1 cellular context compared by ENCODE assay signal in the genomic region with DNA sequence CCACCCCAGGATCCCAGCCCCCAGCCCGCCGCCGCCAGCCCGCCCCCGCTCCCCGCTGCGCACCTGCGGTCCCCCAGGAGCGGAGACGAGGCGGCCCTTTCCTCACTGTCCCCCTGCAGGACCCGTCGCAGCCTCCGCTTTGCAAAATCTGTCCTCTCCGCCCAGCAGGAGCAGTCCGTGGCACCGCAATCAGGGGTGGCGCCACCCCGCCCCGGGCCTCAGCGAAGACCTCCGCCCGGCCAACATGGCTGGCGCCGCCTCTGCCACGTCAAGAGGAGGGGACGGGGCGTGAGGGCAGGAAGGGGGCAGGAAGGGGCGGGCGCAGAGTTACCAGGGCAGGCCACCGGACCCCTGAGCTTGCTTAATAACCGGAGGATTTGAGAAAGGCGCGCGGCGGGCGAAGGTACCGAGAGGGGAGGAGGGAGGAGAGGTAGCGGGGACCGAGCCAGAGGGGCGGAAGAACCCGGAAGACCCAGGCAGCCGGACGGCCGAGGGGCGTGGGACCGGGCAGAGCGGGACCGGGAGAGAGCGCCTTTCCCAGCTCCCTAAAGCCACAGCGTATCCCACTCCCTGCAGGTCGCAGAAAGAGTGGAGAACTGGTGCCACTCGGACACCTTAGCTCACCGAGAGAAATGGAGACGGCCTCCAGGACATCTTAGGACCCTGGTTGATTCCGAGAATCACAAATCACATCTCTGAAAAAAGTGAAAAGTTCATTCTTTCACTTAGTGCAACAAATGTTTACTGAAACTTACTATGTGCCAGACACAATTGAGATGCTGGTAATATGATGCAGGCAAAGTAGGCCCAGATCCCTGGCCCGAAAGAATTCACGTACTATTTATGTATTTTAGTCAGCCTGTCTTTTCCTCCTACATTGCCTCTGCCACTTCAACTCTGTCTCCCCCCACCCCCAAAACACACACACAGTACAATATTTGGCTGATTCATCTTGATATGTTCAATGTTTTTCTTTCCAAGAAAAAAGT.
TF ChIP-seq lines count a peak whose summit lies in the region.

A gene (minus strand): TSS at position 267 of the 989 bp plus-strand sequence. CDS start 7,117 bp downstream, outside the sequence.

TF ChIP-seq in K562, 482 proteins besides CTCF, POLR2A, EP300 and RAD21 (continued from another document and continues in another):
- TF ChIP-seq, protein P1, sequence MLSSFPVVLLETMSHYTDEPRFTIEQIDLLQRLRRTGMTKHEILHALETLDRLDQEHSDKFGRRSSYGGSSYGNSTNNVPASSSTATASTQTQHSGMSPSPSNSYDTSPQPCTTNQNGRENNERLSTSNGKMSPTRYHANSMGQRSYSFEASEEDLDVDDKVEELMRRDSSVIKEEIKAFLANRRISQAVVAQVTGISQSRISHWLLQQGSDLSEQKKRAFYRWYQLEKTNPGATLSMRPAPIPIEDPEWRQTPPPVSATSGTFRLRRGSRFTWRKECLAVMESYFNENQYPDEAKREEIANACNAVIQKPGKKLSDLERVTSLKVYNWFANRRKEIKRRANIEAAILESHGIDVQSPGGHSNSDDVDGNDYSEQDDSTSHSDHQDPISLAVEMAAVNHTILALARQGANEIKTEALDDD (IDR thresholded peaks at IDR 0.05): no peak
- 0 out of 2 replicates have a peak, but pooled peaks have one; percentile 2 for TF ChIP-seq SMC3 (conservative IDR thresholded peaks at IDR 0.05; ENCODE audit: insufficient read depth, low read depth, low read length)
- TF ChIP-seq, protein P2, sequence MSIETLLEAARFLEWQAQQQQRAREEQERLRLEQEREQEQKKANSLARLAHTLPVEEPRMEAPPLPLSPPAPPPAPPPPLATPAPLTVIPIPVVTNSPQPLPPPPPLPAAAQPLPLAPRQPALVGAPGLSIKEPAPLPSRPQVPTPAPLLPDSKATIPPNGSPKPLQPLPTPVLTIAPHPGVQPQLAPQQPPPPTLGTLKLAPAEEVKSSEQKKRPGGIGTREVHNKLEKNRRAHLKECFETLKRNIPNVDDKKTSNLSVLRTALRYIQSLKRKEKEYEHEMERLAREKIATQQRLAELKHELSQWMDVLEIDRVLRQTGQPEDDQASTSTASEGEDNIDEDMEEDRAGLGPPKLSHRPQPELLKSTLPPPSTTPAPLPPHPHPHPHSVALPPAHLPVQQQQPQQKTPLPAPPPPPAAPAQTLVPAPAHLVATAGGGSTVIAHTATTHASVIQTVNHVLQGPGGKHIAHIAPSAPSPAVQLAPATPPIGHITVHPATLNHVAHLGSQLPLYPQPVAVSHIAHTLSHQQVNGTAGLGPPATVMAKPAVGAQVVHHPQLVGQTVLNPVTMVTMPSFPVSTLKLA (conservative IDR thresholded peaks at IDR 0.05): peak in 1 of 2 experiments; percentile 68; a peak in 2 of 4 replicates
- TF ChIP-seq MXI1 (IDR thresholded peaks at IDR 0.05; ENCODE audit: low read depth, low read length): no peak
- TF ChIP-seq, protein P3, sequence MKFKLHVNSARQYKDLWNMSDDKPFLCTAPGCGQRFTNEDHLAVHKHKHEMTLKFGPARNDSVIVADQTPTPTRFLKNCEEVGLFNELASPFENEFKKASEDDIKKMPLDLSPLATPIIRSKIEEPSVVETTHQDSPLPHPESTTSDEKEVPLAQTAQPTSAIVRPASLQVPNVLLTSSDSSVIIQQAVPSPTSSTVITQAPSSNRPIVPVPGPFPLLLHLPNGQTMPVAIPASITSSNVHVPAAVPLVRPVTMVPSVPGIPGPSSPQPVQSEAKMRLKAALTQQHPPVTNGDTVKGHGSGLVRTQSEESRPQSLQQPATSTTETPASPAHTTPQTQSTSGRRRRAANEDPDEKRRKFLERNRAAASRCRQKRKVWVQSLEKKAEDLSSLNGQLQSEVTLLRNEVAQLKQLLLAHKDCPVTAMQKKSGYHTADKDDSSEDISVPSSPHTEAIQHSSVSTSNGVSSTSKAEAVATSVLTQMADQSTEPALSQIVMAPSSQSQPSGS (CRISPR knock-in tag; IDR thresholded peaks at IDR 0.05): 0 out of 2 replicates have a peak, but pooled peaks have one; percentile 18
- 0 out of 2 replicates have a peak, but pooled peaks have one; percentile 24 for TF ChIP-seq SMARCE1 (IDR thresholded peaks at IDR 0.05)
- TF ChIP-seq, protein P4, sequence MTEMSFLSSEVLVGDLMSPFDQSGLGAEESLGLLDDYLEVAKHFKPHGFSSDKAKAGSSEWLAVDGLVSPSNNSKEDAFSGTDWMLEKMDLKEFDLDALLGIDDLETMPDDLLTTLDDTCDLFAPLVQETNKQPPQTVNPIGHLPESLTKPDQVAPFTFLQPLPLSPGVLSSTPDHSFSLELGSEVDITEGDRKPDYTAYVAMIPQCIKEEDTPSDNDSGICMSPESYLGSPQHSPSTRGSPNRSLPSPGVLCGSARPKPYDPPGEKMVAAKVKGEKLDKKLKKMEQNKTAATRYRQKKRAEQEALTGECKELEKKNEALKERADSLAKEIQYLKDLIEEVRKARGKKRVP (CRISPR knock-in tag; IDR thresholded peaks at IDR 0.05): no peak
- TF ChIP-seq, protein P5, sequence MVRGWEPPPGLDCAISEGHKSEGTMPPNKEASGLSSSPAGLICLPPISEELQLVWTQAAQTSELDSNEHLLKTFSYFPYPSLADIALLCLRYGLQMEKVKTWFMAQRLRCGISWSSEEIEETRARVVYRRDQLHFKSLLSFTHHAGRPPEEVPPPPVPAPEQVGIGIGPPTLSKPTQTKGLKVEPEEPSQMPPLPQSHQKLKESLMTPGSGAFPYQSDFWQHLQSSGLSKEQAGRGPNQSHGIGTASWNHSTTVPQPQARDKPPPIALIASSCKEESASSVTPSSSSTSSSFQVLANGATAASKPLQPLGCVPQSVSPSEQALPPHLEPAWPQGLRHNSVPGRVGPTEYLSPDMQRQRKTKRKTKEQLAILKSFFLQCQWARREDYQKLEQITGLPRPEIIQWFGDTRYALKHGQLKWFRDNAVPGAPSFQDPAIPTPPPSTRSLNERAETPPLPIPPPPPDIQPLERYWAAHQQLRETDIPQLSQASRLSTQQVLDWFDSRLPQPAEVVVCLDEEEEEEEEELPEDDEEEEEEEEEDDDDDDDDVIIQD (CRISPR knock-in tag; IDR thresholded peaks at IDR 0.05): no peak
- peak; percentile 53 to 86; a peak in 3 of 4 replicates for TF ChIP-seq MAZ (CRISPR knock-in tag; conservative IDR thresholded peaks at IDR 0.05 in 1 of 2, IDR thresholded peaks at IDR 0.05 in 1 of 2)
- TF ChIP-seq, protein P6, sequence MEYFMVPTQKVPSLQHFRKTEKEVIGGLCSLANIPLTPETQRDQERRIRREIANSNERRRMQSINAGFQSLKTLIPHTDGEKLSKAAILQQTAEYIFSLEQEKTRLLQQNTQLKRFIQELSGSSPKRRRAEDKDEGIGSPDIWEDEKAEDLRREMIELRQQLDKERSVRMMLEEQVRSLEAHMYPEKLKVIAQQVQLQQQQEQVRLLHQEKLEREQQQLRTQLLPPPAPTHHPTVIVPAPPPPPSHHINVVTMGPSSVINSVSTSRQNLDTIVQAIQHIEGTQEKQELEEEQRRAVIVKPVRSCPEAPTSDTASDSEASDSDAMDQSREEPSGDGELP (CRISPR knock-in tag; IDR thresholded peaks at IDR 0.05; ENCODE audit: borderline replicate concordance): peak; percentile 41; the same call in 1 of the 2 replicates
- peak; percentile 30 for TF ChIP-seq NEUROD1 (IDR thresholded peaks at IDR 0.05; ENCODE audit: borderline replicate concordance, low read depth, low read length, partially characterized antibody)
- no peak for TF ChIP-seq ZBED1 (IDR thresholded peaks at IDR 0.05)
- TF ChIP-seq MTA2 (IDR thresholded peaks at IDR 0.05; ENCODE audit: low read depth): no peak
- peak; percentile 47; the same call in 1 of the 2 replicates for TF ChIP-seq C11orf30 (IDR thresholded peaks at IDR 0.05; ENCODE audit: low read depth)
- TF ChIP-seq, protein P7, sequence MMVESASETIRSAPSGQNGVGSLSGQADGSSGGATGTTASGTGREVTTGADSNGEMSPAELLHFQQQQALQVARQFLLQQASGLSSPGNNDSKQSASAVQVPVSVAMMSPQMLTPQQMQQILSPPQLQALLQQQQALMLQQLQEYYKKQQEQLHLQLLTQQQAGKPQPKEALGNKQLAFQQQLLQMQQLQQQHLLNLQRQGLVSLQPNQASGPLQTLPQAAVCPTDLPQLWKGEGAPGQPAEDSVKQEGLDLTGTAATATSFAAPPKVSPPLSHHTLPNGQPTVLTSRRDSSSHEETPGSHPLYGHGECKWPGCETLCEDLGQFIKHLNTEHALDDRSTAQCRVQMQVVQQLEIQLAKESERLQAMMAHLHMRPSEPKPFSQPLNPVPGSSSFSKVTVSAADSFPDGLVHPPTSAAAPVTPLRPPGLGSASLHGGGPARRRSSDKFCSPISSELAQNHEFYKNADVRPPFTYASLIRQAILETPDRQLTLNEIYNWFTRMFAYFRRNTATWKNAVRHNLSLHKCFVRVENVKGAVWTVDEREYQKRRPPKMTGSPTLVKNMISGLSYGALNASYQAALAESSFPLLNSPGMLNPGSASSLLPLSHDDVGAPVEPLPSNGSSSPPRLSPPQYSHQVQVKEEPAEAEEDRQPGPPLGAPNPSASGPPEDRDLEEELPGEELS (CRISPR knock-in tag; IDR thresholded peaks at IDR 0.05; ENCODE audit: borderline replicate concordance): no peak
- peak; percentile 77 for TF ChIP-seq CREB1 (IDR thresholded peaks at IDR 0.05)
- peak; percentile 54; the same call in 1 of the 2 replicates for TF ChIP-seq CREB1 (CRISPR knock-in tag; IDR thresholded peaks at IDR 0.05)
- TF ChIP-seq CXXC5 (CRISPR knock-in tag; IDR thresholded peaks at IDR 0.05): peak; percentile 38; the same call in 1 of the 2 replicates
- no peak for TF ChIP-seq TEAD2 (tag; IDR thresholded peaks at IDR 0.05)
- TF ChIP-seq ZKSCAN3 (CRISPR knock-in tag; IDR thresholded peaks at IDR 0.05): no peak
- TF ChIP-seq CSDE1 (IDR thresholded peaks at IDR 0.05): no peak
- TF ChIP-seq PHTF2 (CRISPR knock-in tag; IDR thresholded peaks at IDR 0.05): no peak
- TF ChIP-seq ZNF57 (CRISPR knock-in tag; IDR thresholded peaks at IDR 0.05): no peak
- TF ChIP-seq GABPB1 (CRISPR knock-in tag; IDR thresholded peaks at IDR 0.05): peak; percentile 75
- peak; percentile 53; the same call in 1 of the 2 replicates for TF ChIP-seq CEBPG (CRISPR knock-in tag; IDR thresholded peaks at IDR 0.05)
- 0 out of 4 replicates have a peak, but pooled peaks of 1 of the 2 experiments have one; percentile 37 for TF ChIP-seq CEBPG (tag; conservative IDR thresholded peaks at IDR 0.05 in 1 of 2, IDR thresholded peaks at IDR 0.05 in 1 of 2)
- TF ChIP-seq, protein P8, sequence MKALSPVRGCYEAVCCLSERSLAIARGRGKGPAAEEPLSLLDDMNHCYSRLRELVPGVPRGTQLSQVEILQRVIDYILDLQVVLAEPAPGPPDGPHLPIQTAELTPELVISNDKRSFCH (CRISPR knock-in tag; IDR thresholded peaks at IDR 0.05): no peak
- TF ChIP-seq, protein P8 (tag; IDR thresholded peaks at IDR 0.05): no peak
- no peak for TF ChIP-seq SMAD2 (IDR thresholded peaks at IDR 0.05; ENCODE audit: low read depth, low read length)
- TF ChIP-seq NR2C2 (CRISPR knock-in tag; IDR thresholded peaks at IDR 0.05): no peak
- TF ChIP-seq NR2C2 (tag; IDR thresholded peaks at IDR 0.05): peak; percentile 69; the same call in 1 of the 2 replicates
- no peak for TF ChIP-seq ZNF668 (CRISPR knock-in tag; IDR thresholded peaks at IDR 0.05)
- no peak for TF ChIP-seq MBD2 (IDR thresholded peaks at IDR 0.05; ENCODE audit: borderline replicate concordance, low read depth)
- TF ChIP-seq HNRNPL (IDR thresholded peaks at IDR 0.05; ENCODE audit: low read depth, low read length): peak; percentile 67; the same call in 1 of the 2 replicates
- TF ChIP-seq, protein P9, sequence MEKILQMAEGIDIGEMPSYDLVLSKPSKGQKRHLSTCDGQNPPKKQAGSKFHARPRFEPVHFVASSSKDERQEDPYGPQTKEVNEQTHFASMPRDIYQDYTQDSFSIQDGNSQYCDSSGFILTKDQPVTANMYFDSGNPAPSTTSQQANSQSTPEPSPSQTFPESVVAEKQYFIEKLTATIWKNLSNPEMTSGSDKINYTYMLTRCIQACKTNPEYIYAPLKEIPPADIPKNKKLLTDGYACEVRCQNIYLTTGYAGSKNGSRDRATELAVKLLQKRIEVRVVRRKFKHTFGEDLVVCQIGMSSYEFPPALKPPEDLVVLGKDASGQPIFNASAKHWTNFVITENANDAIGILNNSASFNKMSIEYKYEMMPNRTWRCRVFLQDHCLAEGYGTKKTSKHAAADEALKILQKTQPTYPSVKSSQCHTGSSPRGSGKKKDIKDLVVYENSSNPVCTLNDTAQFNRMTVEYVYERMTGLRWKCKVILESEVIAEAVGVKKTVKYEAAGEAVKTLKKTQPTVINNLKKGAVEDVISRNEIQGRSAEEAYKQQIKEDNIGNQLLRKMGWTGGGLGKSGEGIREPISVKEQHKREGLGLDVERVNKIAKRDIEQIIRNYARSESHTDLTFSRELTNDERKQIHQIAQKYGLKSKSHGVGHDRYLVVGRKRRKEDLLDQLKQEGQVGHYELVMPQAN (IDR thresholded peaks at IDR 0.05; ENCODE audit: borderline replicate concordance): peak; percentile 47; the same call in 1 of the 2 replicates
- no peak for TF ChIP-seq SIX5 (IDR thresholded peaks at IDR 0.05; ENCODE audit: borderline replicate concordance in 1 of 2, insufficient read depth in 1 of 2, low read depth in 1 of 2, low read length in 2 of 2)
- TF ChIP-seq IRF2 (CRISPR knock-in tag; IDR thresholded peaks at IDR 0.05): no peak
- TF ChIP-seq ZNF583 (CRISPR knock-in tag; IDR thresholded peaks at IDR 0.05): no peak
- TF ChIP-seq, protein P10, sequence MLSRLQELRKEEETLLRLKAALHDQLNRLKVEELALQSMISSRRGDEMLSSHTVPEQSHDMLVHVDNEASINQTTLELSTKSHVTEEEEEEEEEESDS (CRISPR knock-in tag; IDR thresholded peaks at IDR 0.05): no peak
- TF ChIP-seq ZNF197 (CRISPR knock-in tag; IDR thresholded peaks at IDR 0.05; ENCODE audit: low read depth): no peak
- TF ChIP-seq YBX1 (IDR thresholded peaks at IDR 0.05): no peak
- no peak for TF ChIP-seq FOXJ3 (CRISPR knock-in tag; IDR thresholded peaks at IDR 0.05)
- TF ChIP-seq TAF7 (tag; IDR thresholded peaks at IDR 0.05): 0 out of 2 replicates have a peak, but pooled peaks have one; percentile 49
- TF ChIP-seq, protein P11, sequence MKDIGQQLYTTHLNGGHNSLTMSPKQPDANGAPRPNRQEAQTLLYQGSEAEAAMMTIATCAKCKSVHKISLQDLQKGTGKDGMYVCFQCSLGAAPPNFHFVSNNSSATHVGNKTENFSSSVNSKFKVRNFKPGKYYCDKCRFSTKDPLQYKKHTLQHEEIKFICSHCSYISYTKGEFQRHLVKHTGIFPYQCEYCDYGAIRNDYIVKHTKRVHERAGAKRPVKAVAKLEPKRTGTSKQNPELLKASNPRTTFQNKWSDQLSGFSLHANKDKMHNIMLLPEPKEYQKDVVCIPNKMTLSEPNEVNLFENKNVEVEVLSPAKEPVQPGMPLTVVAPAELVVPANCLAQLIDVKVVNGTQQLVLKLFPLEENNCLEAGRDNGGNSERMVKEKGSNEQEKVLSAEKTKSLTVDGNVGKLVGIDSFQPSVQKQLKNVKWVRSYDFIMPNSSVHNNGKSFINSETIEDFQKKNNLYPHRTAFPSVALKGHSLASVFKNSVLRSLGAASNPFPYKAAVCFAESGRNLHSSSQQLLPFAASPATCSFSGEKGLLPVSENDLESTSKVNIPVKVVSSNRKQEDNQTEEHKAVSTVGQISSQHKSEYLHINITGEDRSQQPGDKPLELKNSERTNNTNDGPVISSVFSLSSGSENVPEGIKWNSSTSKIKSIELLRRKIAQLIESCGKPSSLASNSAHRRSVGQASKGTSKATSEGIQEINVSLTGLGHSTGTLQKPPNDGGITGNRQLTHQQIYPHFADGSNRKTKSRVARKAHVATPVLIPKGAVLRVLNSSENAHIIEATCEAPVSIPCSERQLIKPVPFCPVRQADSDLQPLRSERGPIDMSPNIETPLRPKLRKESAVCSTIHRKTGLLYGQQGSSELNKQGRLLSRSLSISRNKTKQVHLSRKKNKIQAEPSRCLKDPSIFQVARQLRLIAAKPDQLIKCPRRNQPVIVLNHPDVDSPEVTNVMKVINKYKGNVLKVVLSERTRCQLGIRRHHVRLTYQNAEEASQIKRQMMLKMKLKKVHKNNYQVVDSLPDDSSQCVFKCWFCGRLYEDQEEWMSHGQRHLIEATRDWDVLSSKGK (CRISPR knock-in tag; IDR thresholded peaks at IDR 0.05): no peak
